Comparison of ENCODE assay signal across 9 cellular contexts in the genomic region with DNA sequence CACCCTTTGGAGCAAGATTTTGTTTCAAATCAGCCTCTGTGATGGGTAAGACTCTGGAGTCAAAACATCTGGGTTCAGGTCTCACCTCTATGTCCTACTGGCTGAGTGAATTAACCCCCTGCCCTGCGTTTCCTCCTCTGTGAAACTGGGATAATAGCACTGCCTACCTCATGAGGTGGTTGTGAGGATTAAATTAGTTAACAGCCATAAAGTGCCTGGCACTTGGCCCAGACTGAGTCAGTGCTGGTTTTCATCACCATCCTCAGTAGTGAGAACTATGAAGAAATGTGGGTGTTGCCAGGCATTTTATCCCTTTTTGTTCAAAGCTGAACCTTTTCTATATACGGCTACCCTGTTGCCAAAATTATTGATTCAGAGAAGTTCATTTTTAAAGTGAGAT. TPM values are rescaled to one million over a fixed set of nuclear protein-coding genes. Genes with fewer than 3 reads are reported as not detected.
A peak's percentile ranks its signal among the peaks of the same experiment; 100 is the strongest.
DNase-seq lines count a peak whose midpoint lies in the region; ATAC-seq and TF ChIP-seq lines count a peak whose summit lies in the region.
"Had no signal": no experiment of that assay in that cellular context is flagged by ENCODE, and none has a peak within 500 bp of the region (broad histone marks: within the 10 kb centered on the region; RNA-seq: fewer than 3 reads in every experiment).

No MANE protein-coding gene starts in this region.

- intact Hi-C loops in Right ventricle myocardium inferior (cut with DNase I) (no loop called here), cardiac septum (cut with DNase I) (no loop called here), left ventricle myocardium inferior (cut with micrococcal nuclease) (no loop called here)
- intact Hi-C loops in activated T-helper 1 cell treated with anti-CD3 and anti-CD28 coated beads, Interleukin-12 subunit alpha, Interleukin-12 subunit beta, Interleukin-2, Interleukin-4 antibody, amounts not matched to agents 30 ng/mL and 10 ng/mL and 1 ng/mL, durations not matched to agents 14 hours and 24 hours and 36 hours (cut with micrococcal nuclease) = loop anchor here (1.0 to 2.0 kb wide), 2 partner anchors 23 to 36 kb away; partner anchors contain the start of gene EIF2AK4

- H3K27me3 Mint-ChIP-seq in activated T-helper 1 cell treated with anti-CD3 and anti-CD28 coated beads, Interleukin-12 subunit alpha, Interleukin-12 subunit beta, Interleukin-2, Interleukin-4 antibody, amounts not matched to agents 30 ng/mL and 10 ng/mL and 1 ng/mL, durations not matched to agents 14 hours and 24 hours and 36 hours (ENCODE audit: insufficient read depth) = no peaks in the 10 kb centered on the region
- no peaks in the 10 kb centered on the region for H3K27me3 Mint-ChIP-seq in type B pancreatic cell

- H3K4me3 Mint-ChIP-seq in activated T-helper 1 cell treated with anti-CD3 and anti-CD28 coated beads, Interleukin-12 subunit alpha, Interleukin-12 subunit beta, Interleukin-2, Interleukin-4 antibody, amounts not matched to agents 30 ng/mL and 10 ng/mL and 1 ng/mL, durations not matched to agents 14 hours and 24 hours and 36 hours = no peak overlapping the region
- H3K4me3 Mint-ChIP-seq in type B pancreatic cell = no peak overlapping the region

- peaks cover 78% of the 10 kb centered on the region for H3K36me3 ChIP-seq in left ventricle myocardium inferior
- H3K36me3 ChIP-seq in tibial nerve = peaks cover 0 to 74% (median 8%) of the 10 kb centered on the region in 3 donors

- 59 to 64% methylated on average over 2 of the region's 2 CpGs for WGBS in tibial nerve, 2 donors

- DNase-seq in Right ventricle myocardium inferior (ENCODE audit: missing footprints) (no peak), cardiac septum (ENCODE audit: low spot score) (no peak), left ventricle myocardium inferior (peak; percentile 39), tibial nerve (ENCODE audit: low spot score in 2 of 2) (peak; percentile 34 to 57), GM19238 (ENCODE audit: insufficient read length, low spot score) (no peak), type B pancreatic cell (ENCODE audit: extremely low spot score, unreplicated experiment) (no peak), cerebellum (ENCODE audit: low spot score) (no peak)
- DNase-seq in activated T-helper 1 cell treated with anti-CD3 and anti-CD28 coated beads, Interleukin-12 subunit alpha, Interleukin-12 subunit beta, Interleukin-2, Interleukin-4 antibody, amounts not matched to agents 30 ng/mL and 10 ng/mL and 1 ng/mL, durations not matched to agents 14 hours and 24 hours and 36 hours (ENCODE audit: low spot score) = no peak
- DNase-seq: MM.1S had no signal

- peaks cover 34% of the 10 kb centered on the region for H3K4me1 Mint-ChIP-seq in activated T-helper 1 cell treated with anti-CD3 and anti-CD28 coated beads, Interleukin-12 subunit alpha, Interleukin-12 subunit beta, Interleukin-2, Interleukin-4 antibody, amounts not matched to agents 30 ng/mL and 10 ng/mL and 1 ng/mL, durations not matched to agents 14 hours and 24 hours and 36 hours (ENCODE audit: low read depth)
- H3K4me1 Mint-ChIP-seq in type B pancreatic cell (ENCODE audit: unreplicated experiment) = peaks cover 10% of the 10 kb centered on the region

- H3K4me1 ChIP-seq in left ventricle myocardium inferior (peaks cover 8% of the 10 kb centered on the region), tibial nerve (peaks cover 0 to 11% (median 0%) of the 10 kb centered on the region in 4 donors)

- peaks cover 43% of the 10 kb centered on the region for H3K36me3 Mint-ChIP-seq in activated T-helper 1 cell treated with anti-CD3 and anti-CD28 coated beads, Interleukin-12 subunit alpha, Interleukin-12 subunit beta, Interleukin-2, Interleukin-4 antibody, amounts not matched to agents 30 ng/mL and 10 ng/mL and 1 ng/mL, durations not matched to agents 14 hours and 24 hours and 36 hours (ENCODE audit: low read depth)
- H3K36me3 Mint-ChIP-seq in type B pancreatic cell = peaks cover 53% of the 10 kb centered on the region

- no peak for TF ChIP-seq EP300 in tibial nerve (IDR thresholded peaks at IDR 0.05)

- H3K27me3 ChIP-seq in left ventricle myocardium inferior (ENCODE audit: low read depth) (no peaks in the 10 kb centered on the region), tibial nerve (no peaks in the 10 kb centered on the region)

- H3K27ac ChIP-seq in left ventricle myocardium inferior (replicated peaks) (no peak overlapping the region), tibial nerve (peak overlapping the region in 1 of 4 donors; percentile 49)

- no peaks in the 10 kb centered on the region for H3K9me3 Mint-ChIP-seq in activated T-helper 1 cell treated with anti-CD3 and anti-CD28 coated beads, Interleukin-12 subunit alpha, Interleukin-12 subunit beta, Interleukin-2, Interleukin-4 antibody, amounts not matched to agents 30 ng/mL and 10 ng/mL and 1 ng/mL, durations not matched to agents 14 hours and 24 hours and 36 hours
- H3K9me3 Mint-ChIP-seq in type B pancreatic cell = no peaks in the 10 kb centered on the region

- TF ChIP-seq CTCF in left ventricle myocardium inferior (IDR thresholded peaks at IDR 0.05; ENCODE audit: borderline replicate concordance) (no peak), tibial nerve (IDR thresholded peaks at IDR 0.05) (no peak), type B pancreatic cell (conservative IDR thresholded peaks at IDR 0.05) (no peak)

- no peak for TF ChIP-seq POLR2A in tibial nerve (IDR thresholded peaks at IDR 0.05)

- H3K4me3 ChIP-seq in left ventricle myocardium inferior (no peak overlapping the region), tibial nerve (no peak overlapping the region)

- ATAC-seq in Right ventricle myocardium inferior = peak; percentile 70

- H3K27ac Mint-ChIP-seq in activated T-helper 1 cell treated with anti-CD3 and anti-CD28 coated beads, Interleukin-12 subunit alpha, Interleukin-12 subunit beta, Interleukin-2, Interleukin-4 antibody, amounts not matched to agents 30 ng/mL and 10 ng/mL and 1 ng/mL, durations not matched to agents 14 hours and 24 hours and 36 hours = peak overlapping the region; percentile 12
- no peak overlapping the region for H3K27ac Mint-ChIP-seq in type B pancreatic cell

- no peaks in the 10 kb centered on the region for H3K9me3 ChIP-seq in left ventricle myocardium inferior (replicated peaks)
- no peaks in the 10 kb centered on the region for H3K9me3 ChIP-seq in tibial nerve

RNA-seq across cellular contexts. Expression of gene EIF2AK4, which starts 36.0 kb away (rescaled TPM):
- total RNA-seq in Right ventricle myocardium inferior = 23.3 TPM
- 20.9 TPM for total RNA-seq in cardiac septum
- 51.5 and 54.2 TPM in 2 replicates for total RNA-seq in activated T-helper 1 cell treated with anti-CD3 and anti-CD28 coated beads, Interleukin-12 subunit alpha, Interleukin-12 subunit beta, Interleukin-2, Interleukin-4 antibody, amounts not matched to agents 30 ng/mL and 10 ng/mL and 1 ng/mL, durations not matched to agents 14 hours and 24 hours and 36 hours
- 21.3 TPM for total RNA-seq in left ventricle myocardium inferior
- total RNA-seq in tibial nerve = 10 to 100 TPM; 42.3 to 58.8 (median 54.1) TPM
- total RNA-seq in type B pancreatic cell (ENCODE audit: low replicate concordance) = 33.3 and 42.3 TPM in 2 replicates
- 29.5 TPM for total RNA-seq in cerebellum

RNA-seq across cellular contexts. Expression of gene GPR176, which starts 49.8 kb away (rescaled TPM):
- total RNA-seq in Right ventricle myocardium inferior (1.8 TPM), cardiac septum (2.7 TPM), left ventricle myocardium inferior (1.6 TPM), tibial nerve (10 to 100 TPM in 2 of 4 donors, 1 to 10 TPM in 2; 2.4 to 18.6 (median 9.1) TPM), type B pancreatic cell (ENCODE audit: low replicate concordance) (0.95 and 7.2 TPM in 2 replicates), cerebellum (12.6 TPM)
- total RNA-seq in activated T-helper 1 cell treated with anti-CD3 and anti-CD28 coated beads, Interleukin-12 subunit alpha, Interleukin-12 subunit beta, Interleukin-2, Interleukin-4 antibody, amounts not matched to agents 30 ng/mL and 10 ng/mL and 1 ng/mL, durations not matched to agents 14 hours and 24 hours and 36 hours = 0.23 and 0.34 TPM in 2 replicates

Comparison
In these comparisons a context has a peak if more than half of its experiments do, and no peak if none do; other contexts are left out.
1. DNase-seq: peak in left ventricle myocardium inferior (single experiment) and tibial nerve (2 of 2); none in Right ventricle myocardium inferior (single experiment), cardiac septum (single experiment), activated T-helper 1 cell treated with anti-CD3 and anti-CD28 coated beads, Interleukin-12 subunit alpha, Interleukin-12 subunit beta, Interleukin-2, Interleukin-4 antibody, amounts not matched to agents 30 ng/mL and 10 ng/mL and 1 ng/mL, durations not matched to agents 14 hours and 24 hours and 36 hours (single experiment), GM19238 (single experiment), type B pancreatic cell (single experiment) and cerebellum (single experiment).